26 cellular contexts compared by ENCODE assay signal in the genomic region with DNA sequence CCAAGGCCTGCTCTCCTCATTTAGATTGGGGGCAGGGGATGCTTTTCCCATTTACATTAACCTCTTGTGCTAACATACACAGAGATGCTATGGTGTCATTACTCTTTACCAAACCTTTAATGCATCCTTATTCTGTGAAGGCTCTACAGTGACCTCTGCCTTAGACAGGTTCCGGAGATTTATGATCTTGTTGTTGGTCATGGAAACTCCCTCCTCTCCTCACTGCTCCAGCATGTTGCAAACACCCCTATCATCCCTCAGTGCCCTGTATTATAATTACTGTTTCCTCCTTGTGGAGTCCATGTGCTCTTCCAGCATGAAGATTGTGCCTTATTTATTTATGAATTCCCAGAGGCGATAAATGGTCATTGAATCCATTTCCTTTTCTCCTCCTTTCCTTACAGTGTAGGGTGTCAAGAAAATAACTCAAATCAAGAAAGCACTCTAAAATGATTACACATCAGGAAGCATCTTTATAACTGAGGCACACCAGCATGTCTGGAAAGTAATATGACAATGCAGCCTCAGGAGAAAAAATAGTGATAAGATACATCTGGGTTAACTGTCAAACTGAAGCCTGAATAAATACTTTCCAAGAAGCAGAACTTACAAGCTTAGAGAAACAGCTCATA. TPM values are rescaled to one million over a fixed set of nuclear protein-coding genes. Genes with fewer than 3 reads are reported as not detected.
"Had no signal": no experiment of that assay in that cellular context is flagged by ENCODE, and none has a peak within 500 bp of the region (broad histone marks: within the 10 kb centered on the region; RNA-seq: fewer than 3 reads in every experiment).

No MANE protein-coding gene starts in this region.

- H3K27me3 ChIP-seq: esophagus muscularis mucosa, left lung, neutrophil, pancreas, right lobe of liver, transverse colon, upper lobe of right lung, vagina had no signal

- H3K9me3 ChIP-seq: esophagus muscularis mucosa, left lung, neutrophil, pancreas, right lobe of liver, transverse colon, upper lobe of right lung, vagina had no signal

- ATAC-seq: left lung; naive thymus-derived CD8-positive, alpha-beta T cell; pancreas; right lobe of liver; stimulated activated naive B cell treated with anti-CD40 and anti-IgM and Interleukin-4, amounts not matched to agents 10 μg/mL and 1 μg/mL and 100 μg/mL, for 72 hours; upper lobe of right lung had no signal

- H3K27ac ChIP-seq: epithelial cell of prostate, esophagus muscularis mucosa, left lung, neutrophil, pancreas, right lobe of liver, transverse colon, upper lobe of right lung, vagina had no signal

- H3K4me3 Mint-ChIP-seq: dendritic cell treated with granulocyte-macrophage colony-stimulating factor and Interleukin-4, amounts not matched to agents 40 ng/mL and 50 ng/mL, for 4 days; endodermal cell; immature natural killer cell; naive thymus-derived CD8-positive, alpha-beta T cell; neural crest cell; stimulated activated naive B cell treated with anti-CD40 and anti-IgM and Interleukin-4, amounts not matched to agents 10 μg/mL and 1 μg/mL and 100 μg/mL, for 72 hours; stimulated activated naive CD8-positive, alpha-beta T cell treated with anti-CD3 and anti-CD28 coated beads, Interleukin-15, Interleukin-2, amounts not matched to agents 100 ng/mL and 50 ng/mL, for 24 hours had no signal

- H3K36me3 Mint-ChIP-seq: immature natural killer cell; naive thymus-derived CD8-positive, alpha-beta T cell; stimulated activated naive B cell treated with anti-CD40 and anti-IgM and Interleukin-4, amounts not matched to agents 10 μg/mL and 1 μg/mL and 100 μg/mL, for 72 hours had no signal

- H3K4me1 ChIP-seq: esophagus muscularis mucosa, left lung, pancreas, right lobe of liver, transverse colon, upper lobe of right lung, vagina had no signal

- H3K4me1 Mint-ChIP-seq: immature natural killer cell; naive thymus-derived CD8-positive, alpha-beta T cell; stimulated activated naive B cell treated with anti-CD40 and anti-IgM and Interleukin-4, amounts not matched to agents 10 μg/mL and 1 μg/mL and 100 μg/mL, for 72 hours had no signal

- H3K9me3 Mint-ChIP-seq: dendritic cell treated with granulocyte-macrophage colony-stimulating factor and Interleukin-4, amounts not matched to agents 40 ng/mL and 50 ng/mL, for 4 days; endodermal cell; naive thymus-derived CD8-positive, alpha-beta T cell; neural crest cell; stimulated activated naive B cell treated with anti-CD40 and anti-IgM and Interleukin-4, amounts not matched to agents 10 μg/mL and 1 μg/mL and 100 μg/mL, for 72 hours; stimulated activated naive CD8-positive, alpha-beta T cell treated with anti-CD3 and anti-CD28 coated beads, Interleukin-15, Interleukin-2, amounts not matched to agents 100 ng/mL and 50 ng/mL, for 24 hours had no signal

- H3K27me3 Mint-ChIP-seq: dendritic cell treated with granulocyte-macrophage colony-stimulating factor and Interleukin-4, amounts not matched to agents 40 ng/mL and 50 ng/mL, for 4 days had no signal

- H3K36me3 ChIP-seq: esophagus muscularis mucosa, left lung, neutrophil, pancreas, right lobe of liver, transverse colon, upper lobe of right lung, vagina had no signal

- DNase-seq: effector CD8-positive, alpha-beta T cell; endodermal cell; foreskin melanocyte; hypothalamus; immature natural killer cell; islet precursor cell; left lung; mesenchymal stem cell; midbrain; naive thymus-derived CD8-positive, alpha-beta T cell; pancreas; right lobe of liver; small intestine; stimulated activated CD4-positive, alpha-beta T cell treated with anti-CD3 and anti-CD28 coated beads, Interleukin-15, amount 100 ng/mL, for 24 hours; stimulated activated CD4-positive, alpha-beta T cell treated with anti-CD3 and anti-CD28 coated beads, Interleukin-2, amount 100 ng/mL, for 48 hours; stimulated activated naive B cell treated with anti-CD40 and anti-IgM and Interleukin-4, amounts not matched to agents 10 μg/mL and 1 μg/mL and 100 μg/mL, for 72 hours; transverse colon; upper lobe of right lung had no signal

- H3K27ac Mint-ChIP-seq: dendritic cell treated with granulocyte-macrophage colony-stimulating factor and Interleukin-4, amounts not matched to agents 40 ng/mL and 50 ng/mL, for 4 days; endodermal cell; immature natural killer cell; stimulated activated naive B cell treated with anti-CD40 and anti-IgM and Interleukin-4, amounts not matched to agents 10 μg/mL and 1 μg/mL and 100 μg/mL, for 72 hours; stimulated activated naive CD8-positive, alpha-beta T cell treated with anti-CD3 and anti-CD28 coated beads, Interleukin-15, Interleukin-2, amounts not matched to agents 100 ng/mL and 50 ng/mL, for 24 hours had no signal

- FAIRE-seq: colon, pancreas, small intestine had no signal

- H3K4me3 ChIP-seq: esophagus muscularis mucosa, left lung, pancreas, right lobe of liver, transverse colon, upper lobe of right lung, vagina had no signal

RNA-seq across cellular contexts. Expression of gene RTN1, which starts 37.8 kb away (rescaled TPM):
- total RNA-seq: naive thymus-derived CD8-positive, alpha-beta T cell had no signal
